16 cellular contexts compared by ENCODE assay signal in genomic region chr16:89018605-89019158, GRCh38. TPM values are rescaled to one million over a fixed set of nuclear protein-coding genes. Genes with fewer than 3 reads are reported as not detected.
DNase-seq lines count a peak whose midpoint lies in the region; ATAC-seq and TF ChIP-seq lines count a peak whose summit lies in the region.
"Had no signal": no experiment of that assay in that cellular context is flagged by ENCODE, and none has a peak within 500 bp of the region (broad histone marks: within the 10 kb centered on the region; RNA-seq: fewer than 3 reads in every experiment).

No MANE protein-coding gene starts in this region.

- no peaks in the 10 kb centered on the region for H3K27me3 ChIP-seq in Panc1 (ENCODE audit: control insufficient read depth, insufficient read depth, low read length)
- no peaks in the 10 kb centered on the region for H3K27me3 ChIP-seq in right lobe of liver

- 80% methylated on average over 4 of the region's 13 CpGs for WGBS in right lobe of liver (ENCODE audit: insufficient coverage, low coverage, low lambda C conversion rate, missing lambda C conversion rate)

- in situ Hi-C loops in Panc1 (cut with HindIII; ENCODE audit: low pct_unique_long_range_greater_than_20kb, low sequenced_read_pairs) = no loop called here

- POLR2A ChIA-PET in Panc1 (lab: Charles Lee) = no interaction called here

- peak; percentile 35 for DNase-seq in A172 (ENCODE audit: low spot score)
- peak; percentile 45 for DNase-seq in Daoy (ENCODE audit: low read depth)
- DNase-seq in Panc1 (ENCODE audit: low read depth, low spot score) = no peak
- DNase-seq in right lobe of liver = peak in 2 of 3 donors; percentile 3 to 25
- DNase-seq in NCI-H1694 treated with DMSO at 0.1 percent for 48 hours (lab: John Stamatoyannopoulos, UW) = no peak
- DNase-seq: activated CD8-positive, alpha-beta memory T cell treated with anti-CD3 and anti-CD28 coated beads, Interleukin-2, amount 50 U/mL, for 48 hours; activated effector memory CD4-positive, alpha-beta T cell treated with Interleukin-2 at 50 U/mL for 16 hours; HCEC 1CT; IMR-90; NCI-H187 treated with DMSO at 0.1 percent for 48 hours; T-cell had no signal

- H3K4me1 ChIP-seq in Panc1 (ENCODE audit: control insufficient read depth, insufficient read depth, low read length) = no peaks in the 10 kb centered on the region
- H3K4me1 ChIP-seq in right lobe of liver = no peaks in the 10 kb centered on the region

- no peak for TF ChIP-seq CTCF in Panc1 (IDR thresholded peaks at IDR 0.05)
- TF ChIP-seq CTCF in right lobe of liver (IDR thresholded peaks at IDR 0.05) = no peak

- ATAC-seq in Panc1 (peak; percentile 40; the same call in 1 of the 2 replicates), right lobe of liver (no peak), esophagus mucosa (no peak), GM18873 (IDR thresholded peaks at IDR 0.05; ENCODE audit: low FRiP score, unreplicated experiment) (no peak), GM18498 (IDR thresholded peaks at IDR 0.05; ENCODE audit: unreplicated experiment) (no peak)
- ATAC-seq: T-cell had no signal

- intact Hi-C loops in Panc1 (cut with micrococcal nuclease; ENCODE audit: unreplicated experiment) (no loop called here), right lobe of liver (cut with DNase I) (loop anchor here in 1 of 2 donors (10.0 kb wide), 1 partner anchor 146 kb away; no protein-coding TSS in a partner anchor)

- no peak overlapping the region for H3K4me3 ChIP-seq in Panc1 (ENCODE audit: low read depth in 2 of 2, low read length in 2 of 2)
- no peak overlapping the region for H3K4me3 ChIP-seq in right lobe of liver

- TF ChIP-seq POLR2A in right lobe of liver (IDR thresholded peaks at IDR 0.05) = no peak

- BruUV-seq in Panc1 (replicated peaks; lab: Mats Ljungman, UMichigan) = no TSS peak

- CTCF ChIA-PET in Panc1 (lab: Charles Lee) = interaction anchor here (0.7 kb wide), 1 partner anchor 123 kb away, joined by 9 read pairs; no protein-coding TSS in a partner anchor

- no peaks in the 10 kb centered on the region for H3K36me3 ChIP-seq in Panc1 (ENCODE audit: control insufficient read depth, insufficient read depth, low read length)
- H3K36me3 ChIP-seq in right lobe of liver = no peaks in the 10 kb centered on the region

- no peak overlapping the region for H3K27ac ChIP-seq in Panc1 (ENCODE audit: low read length)
- H3K27ac ChIP-seq in right lobe of liver = no peak overlapping the region
- H3K27ac ChIP-seq: dorsolateral prefrontal cortex, epithelial cell of prostate had no signal

- no peaks in the 10 kb centered on the region for H3K9me3 ChIP-seq in Panc1 (ENCODE audit: control insufficient read depth, insufficient read depth, low read depth, low read length)
- H3K9me3 ChIP-seq in right lobe of liver = no peaks in the 10 kb centered on the region

RNA-seq across cellular contexts. Expression of gene CBFA2T3, which starts 41.7 kb away (rescaled TPM):
- 0.05 TPM in 1 of 2 replicates, not detected in the other for total RNA-seq in A172 (2014; rRNA removed; shearing (Covaris generic))
- not detected in 2 replicates for total RNA-seq in Daoy (2014; rRNA removed; shearing (Covaris generic))
- total RNA-seq in Panc1 (2021; ENCODE audit: unreplicated experiment) (13.7 TPM), right lobe of liver (1 to 10 TPM; 2.5 to 9.8 (median 4.2) TPM), esophagus mucosa (1.1 TPM)
- 22.0 TPM for polyA plus RNA-seq in Panc1 (2012; ENCODE audit: insufficient read length)
- total RNA-seq: IMR-90 had no signal
- polyA plus RNA-seq: IMR-90 had no signal

Comparison
In these comparisons a context has a peak if more than half of its experiments do, and no peak if none do; other contexts are left out.
1. DNase-seq: peak in A172 (single experiment), Daoy (single experiment) and right lobe of liver (2 of 3); none in Panc1 (single experiment) and NCI-H1694 treated with DMSO at 0.1 percent for 48 hours (single experiment).